20 cellular contexts compared by ENCODE assay signal in genomic region chr16:17827313-17827712, GRCh38.
DNase-seq lines count a peak whose midpoint lies in the region; ATAC-seq and TF ChIP-seq lines count a peak whose summit lies in the region.
"Had no signal": no experiment of that assay in that cellular context is flagged by ENCODE, and none has a peak within 500 bp of the region (broad histone marks: within the 10 kb centered on the region; RNA-seq: fewer than 3 reads in every experiment).

No MANE protein-coding gene starts in this region.

- POLR2A ChIA-PET in OCI-LY7 (lab: Charles Lee), result no interaction called here

- no peaks in the 10 kb centered on the region for H3K9me2 ChIP-seq in OCI-LY7 (ENCODE audit: insufficient read depth, low read length)

- H3K4me2 ChIP-seq in skeletal muscle satellite cell (ENCODE audit: low read length), result peak overlapping the region; percentile 23
- no peak overlapping the region for H3K4me2 ChIP-seq in OCI-LY7 (ENCODE audit: low read length)

- no peak for TF ChIP-seq CTCF in fibroblast of mammary gland (conservative IDR thresholded peaks at IDR 0.05; ENCODE audit: control insufficient read depth, insufficient read depth, low read depth, low read length)
- no peak for TF ChIP-seq CTCF in OCI-LY7 (conservative IDR thresholded peaks at IDR 0.05; ENCODE audit: low read length)

- H3K79me2 ChIP-seq in OCI-LY7 (ENCODE audit: insufficient read depth, low read depth, low read length), result no peaks in the 10 kb centered on the region

- H3K4me3 ChIP-seq in fibroblast of mammary gland (ENCODE audit: control insufficient read depth, low read depth, low read length), result no peak overlapping the region
- no peak overlapping the region for H3K4me3 ChIP-seq in skeletal muscle satellite cell (ENCODE audit: low read length)
- H3K4me3 ChIP-seq in OCI-LY7 (ENCODE audit: low read depth, low read length, poor library complexity, severe bottlenecking), result no peak overlapping the region
- H3K4me3 ChIP-seq: spleen, tibial nerve had no signal

- H3K36me3 ChIP-seq in skeletal muscle satellite cell (ENCODE audit: insufficient read depth, low read length) (no peaks in the 10 kb centered on the region), OCI-LY7 (ENCODE audit: insufficient read depth, low read length) (no peaks in the 10 kb centered on the region)
- H3K36me3 ChIP-seq: spleen, tibial nerve had no signal

- DNase-seq in DMS79 treated with DMSO at 0.1 percent for 48 hours (lab: John Stamatoyannopoulos, UW) (peak; percentile 4), DMS79 (lab: John Stamatoyannopoulos, UW) (no peak), fibroblast of mammary gland (ENCODE audit: low read depth) (peak; percentile 79), posterior cingulate gyrus (no peak), OCI-LY7 (ENCODE audit: low spot score) (no peak)
- DNase-seq: 8988T; activated CD4-positive, alpha-beta memory T cell treated with anti-CD3 and anti-CD28 coated beads, Interleukin-2, amount 10 ng/mL, durations not matched to agents 7 days and 5 days; activated T-cell treated with anti-CD3 and anti-CD28 coated beads for 4 hours; amygdala; C1 segment of cervical spinal cord; H7; NCI-H1436 treated with DMSO at 0.1 percent for 48 hours; nucleus accumbens; spleen; stimulated activated CD4-positive, alpha-beta T cell treated with anti-CD3 and anti-CD28 coated beads, Interleukin-4, amount 100 ng/mL, for 24 hours; stimulated activated naive CD8-positive, alpha-beta T cell treated with anti-CD3 and anti-CD28 coated beads, Interleukin-15, Interleukin-2, amounts not matched to agents 100 U/mL and 50 U/mL, for 24 hours had no signal

- no peaks in the 10 kb centered on the region for H3K9me3 ChIP-seq in skeletal muscle satellite cell (replicated peaks; ENCODE audit: low read length)
- no peaks in the 10 kb centered on the region for H3K9me3 ChIP-seq in OCI-LY7 (ENCODE audit: low read length)
- H3K9me3 ChIP-seq: spleen, tibial nerve had no signal

- H4K20me1 ChIP-seq in OCI-LY7 (ENCODE audit: insufficient read depth, low read length), result no peaks in the 10 kb centered on the region

- no peak overlapping the region for H3K9ac ChIP-seq in skeletal muscle satellite cell (ENCODE audit: low read depth, low read length)

- CTCF ChIA-PET in OCI-LY7 (lab: Charles Lee; ENCODE audit: unreplicated experiment), result no interaction called here

- H2AFZ ChIP-seq in OCI-LY7 (ENCODE audit: low read length), result no peak overlapping the region

- peak; percentile 71 for ATAC-seq in SK-N-SH treated with all-trans-retinoic acid at 6 μM for 48 hours
- no peak for ATAC-seq in HG02973 (IDR thresholded peaks at IDR 0.05; ENCODE audit: unreplicated experiment)
- ATAC-seq: stimulated activated naive CD8-positive, alpha-beta T cell treated with anti-CD3 and anti-CD28 coated beads, Interleukin-15, Interleukin-2, amounts not matched to agents 100 U/mL and 50 U/mL, for 24 hours had no signal

- BruUV-seq in OCI-LY7 (replicated peaks; lab: Mats Ljungman, UMichigan), result no TSS peak

- no peak overlapping the region for H3K27ac ChIP-seq in OCI-LY7 (ENCODE audit: low read depth, low read length, poor library complexity, severe bottlenecking)
- H3K27ac ChIP-seq: spleen, tibial nerve had no signal

- intact Hi-C loops in posterior cingulate gyrus (cut with DNase I) (no loop called here), OCI-LY7 (cut with micrococcal nuclease; ENCODE audit: unreplicated experiment) (no loop called here)

- H3K27me3 ChIP-seq in skeletal muscle satellite cell (ENCODE audit: control insufficient read depth, insufficient read depth, low read length), result no peaks in the 10 kb centered on the region
- H3K27me3 ChIP-seq: spleen, tibial nerve had no signal

- H3K4me1 ChIP-seq in skeletal muscle satellite cell (ENCODE audit: control insufficient read depth, insufficient read depth, low read length) (peaks cover 9% of the 10 kb centered on the region), OCI-LY7 (ENCODE audit: insufficient read depth, low read length, poor library complexity, severe bottlenecking) (no peaks in the 10 kb centered on the region)
- H3K4me1 ChIP-seq: spleen, tibial nerve had no signal

TF ChIP-seq in SK-N-SH treated with all-trans-retinoic acid at 6 μM for 48 hours, 23 proteins besides CTCF, POLR2A, EP300 and RAD21:
- TF ChIP-seq ZFP3 (CRISPR knock-in tag; IDR thresholded peaks at IDR 0.05) (peak; percentile 18; the same call in 1 of the 2 replicates), CSRNP3 (CRISPR knock-in tag; IDR thresholded peaks at IDR 0.05) (no peak), TOX (CRISPR knock-in tag; IDR thresholded peaks at IDR 0.05; ENCODE audit: borderline replicate concordance) (no peak), ISL1 (CRISPR knock-in tag; IDR thresholded peaks at IDR 0.05) (peak; percentile 10), TCF4 (CRISPR knock-in tag; IDR thresholded peaks at IDR 0.05; ENCODE audit: borderline replicate concordance) (no peak)
TF ChIP-seq in SK-N-SH treated with all-trans-retinoic acid at 6 μM for 48 hours: peak in this region for 2.

Comparison
In these comparisons a context has a peak if more than half of its experiments do, and no peak if none do; other contexts are left out.
1. DNase-seq: peak in DMS79 treated with DMSO at 0.1 percent for 48 hours (single experiment) and fibroblast of mammary gland (single experiment); none in DMS79 (single experiment), posterior cingulate gyrus (0 of 10) and OCI-LY7 (single experiment).